In genomic region chr19:5339950-5340636, GRCh38 we compare ENCODE assay signal across 8 cellular contexts. TPM values are rescaled to one million over a fixed set of nuclear protein-coding genes. Genes with fewer than 3 reads are reported as not detected.
DNase-seq lines count a peak whose midpoint lies in the region; ATAC-seq, FAIRE-seq and TF ChIP-seq lines count a peak whose summit lies in the region.

No MANE protein-coding gene starts in this region.

- intact Hi-C loops in head of caudate nucleus (cut with DNase I), result no loop called here

- H3K4me3 ChIP-seq in A549 (peak overlapping the region; percentile 100), rectal smooth muscle tissue (ENCODE audit: low read length) (peak overlapping the region; percentile 52)

- peak; percentile 51 for TF ChIP-seq CTCF in A549 (IDR thresholded peaks at IDR 0.05)

- DNase-seq in A549 (ENCODE audit: low read depth in 1 of 2, low spot score in 1 of 2) (peak in 1 of 2 experiments; percentile 46), head of caudate nucleus (peak in 27 of 42 donors; percentile 15 to 68 (median 44))
- DNase-seq in activated CD8-positive, alpha-beta memory T cell treated with anti-CD3 and anti-CD28 coated beads for 24 hours, result peak; percentile 66

- no peak for TF ChIP-seq POLR2A in A549 (IDR thresholded peaks at IDR 0.05; ENCODE audit: low read length)

- POLR2A ChIA-PET in A549 (lab: Yijun Ruan, JAX), result interaction anchor here (1.0 to 1.4 kb wide), 2 partner anchors 47 to 167 kb away, joined by 3 to 4 read pairs; no protein-coding TSS in a partner anchor

- no peaks in the 10 kb centered on the region for H3K9me3 ChIP-seq in A549

- H3K36me3 ChIP-seq in rectal smooth muscle tissue (ENCODE audit: control insufficient read depth, insufficient read depth, low read length), result no peaks in the 10 kb centered on the region

- peaks cover 10% of the 10 kb centered on the region for H3K27me3 ChIP-seq in rectal smooth muscle tissue (ENCODE audit: control insufficient read depth, insufficient read depth, low read length)

- CTCF ChIA-PET in A549 (lab: Yijun Ruan, JAX), result interaction anchor here (0.6 to 1.8 kb wide), 6 partner anchors 11 to 522 kb away, joined by 3 to 6 read pairs (median 3); no protein-coding TSS in a partner anchor

- H3K27ac ChIP-seq in A549 (peak overlapping the region; percentile 97), rectal smooth muscle tissue (ENCODE audit: low read depth, low read length) (no peak overlapping the region)

- H3K9ac ChIP-seq in rectal smooth muscle tissue (ENCODE audit: low read length), result no peak overlapping the region

- peaks cover 8% of the 10 kb centered on the region; the same call in 2 of the 3 replicates for H3K4me1 ChIP-seq in A549
- H3K4me1 ChIP-seq in rectal smooth muscle tissue (ENCODE audit: control insufficient read depth, insufficient read depth, low read length), result peaks cover 7% of the 10 kb centered on the region

- no peak for FAIRE-seq in A549 (lab: Jason Lieb, UNC)

- no peak for TF ChIP-seq RAD21 in A549 (conservative IDR thresholded peaks at IDR 0.05 in 1 of 2, IDR thresholded peaks at IDR 0.05 in 1 of 2)

- 0% methylated on average over 6 of the region's 73 CpGs for WGBS in A549 (ENCODE audit: missing lambda C conversion rate)

- TF ChIP-seq EP300 in A549 (IDR thresholded peaks at IDR 0.05), result no peak

- peak; percentile 72 to 74 for ATAC-seq in A549
- peak; percentile 32 for ATAC-seq in GM19372 (IDR thresholded peaks at IDR 0.05; ENCODE audit: low read depth, unreplicated experiment)
- ATAC-seq in GM19397 (IDR thresholded peaks at IDR 0.05; ENCODE audit: unreplicated experiment), result no peak
- ATAC-seq in GM21576 (IDR thresholded peaks at IDR 0.05; ENCODE audit: unreplicated experiment), result no peak
- ATAC-seq in HG03108 (IDR thresholded peaks at IDR 0.05; ENCODE audit: unreplicated experiment), result no peak

- H3K4me2 ChIP-seq in A549, result peak overlapping the region; percentile 96

TF ChIP-seq in A549, 52 proteins besides CTCF, POLR2A, EP300 and RAD21:
- peak; percentile 29; the same call in 1 of the 3 replicates for TF ChIP-seq SMC3 (IDR thresholded peaks at IDR 0.05)
- TF ChIP-seq PBX3 (IDR thresholded peaks at IDR 0.05), result no peak

RNA-seq across cellular contexts. Expression of gene PTPRS, which starts 0.5 kb away (rescaled TPM):
- polyA plus RNA-seq in A549 (2011; rRNA removed), result 22.3 and 25.0 TPM in 2 replicates
- 41.9 and 53.1 TPM in 2 replicates for polyA plus RNA-seq in A549 (2012; cell fraction: cytosol; rRNA removed)
- 114 and 145 TPM in 2 replicates for polyA plus RNA-seq in A549 (2012; cell fraction: nucleus; rRNA removed)
- 38.8 to 44.7 TPM (median 41.6 TPM) in 3 replicates for polyA plus RNA-seq in A549 (2017; fragmentation: RNase III; extraction: RNeasy Plus Mini Kit Qiagen cat#74134 plus additional on column Dnase treatment)
- polyA minus RNA-seq in A549 (2011; rRNA and poly(A)+ RNA removed), result 98.8 and 140 TPM in 2 replicates

Comparison
In these comparisons a context has a peak if more than half of its experiments do, and no peak if none do; other contexts are left out.
1. ATAC-seq: peak in A549 (2 of 2) and GM19372 (single experiment); none in GM19397 (single experiment), GM21576 (single experiment) and HG03108 (single experiment).